11 cellular contexts compared by ENCODE assay signal in genomic region chr9:129494113-129494789, GRCh38.
DNase-seq lines count a peak whose midpoint lies in the region; TF ChIP-seq lines count a peak whose summit lies in the region.
"Had no signal": no experiment of that assay in that cellular context is flagged by ENCODE, and none has a peak within 500 bp of the region (broad histone marks: within the 10 kb centered on the region; RNA-seq: fewer than 3 reads in every experiment).

No MANE protein-coding gene starts in this region.

- no peak overlapping the region for H2AFZ ChIP-seq in neuronal stem cell (ENCODE audit: low read length)

- no peak overlapping the region for H3K27ac Mint-ChIP-seq in activated CD4-positive, alpha-beta memory T cell treated with anti-CD3 and anti-CD28 coated beads, Interleukin-2, amount 10 ng/mL, durations not matched to agents 7 days and 5 days
- no peak overlapping the region for H3K27ac Mint-ChIP-seq in activated CD4-positive, alpha-beta memory T cell treated with anti-CD3 and anti-CD28 coated beads for 36 hours
- no peak overlapping the region for H3K27ac Mint-ChIP-seq in endodermal cell
- no peak overlapping the region for H3K27ac Mint-ChIP-seq in activated CD4-positive, alpha-beta T cell treated with anti-CD3 and anti-CD28 coated beads, Interleukin-2, amount 10 ng/mL, durations not matched to agents 24 days and 14 days

- H3K27me3 Mint-ChIP-seq in activated CD4-positive, alpha-beta memory T cell treated with anti-CD3 and anti-CD28 coated beads, Interleukin-2, amount 10 ng/mL, durations not matched to agents 7 days and 5 days = no peaks in the 10 kb centered on the region
- H3K27me3 Mint-ChIP-seq in activated CD4-positive, alpha-beta memory T cell treated with anti-CD3 and anti-CD28 coated beads for 36 hours = no peaks in the 10 kb centered on the region
- peaks cover 9% of the 10 kb centered on the region for H3K27me3 Mint-ChIP-seq in endodermal cell (ENCODE audit: insufficient read depth)
- no peaks in the 10 kb centered on the region for H3K27me3 Mint-ChIP-seq in activated CD4-positive, alpha-beta T cell treated with anti-CD3 and anti-CD28 coated beads, Interleukin-2, amount 10 ng/mL, durations not matched to agents 24 days and 14 days

- peak; percentile 16 for DNase-seq in activated CD4-positive, alpha-beta memory T cell treated with anti-CD3 and anti-CD28 coated beads, Interleukin-2, amount 10 ng/mL, durations not matched to agents 7 days and 5 days
- DNase-seq in activated CD4-positive, alpha-beta memory T cell treated with anti-CD3 and anti-CD28 coated beads for 36 hours = no peak
- DNase-seq in endodermal cell (peak; percentile 55), neuronal stem cell (ENCODE audit: low spot score) (no peak), uterus (peak in 1 of 2 donors; percentile 26), AML-193 (lab: John Stamatoyannopoulos, UW) (no peak)
- DNase-seq in activated CD8-positive, alpha-beta memory T cell treated with anti-CD3 and anti-CD28 coated beads, Interleukin-2, amount 50 U/mL, for 48 hours = no peak
- DNase-seq in activated CD4-positive, alpha-beta T cell treated with anti-CD3 and anti-CD28 coated beads, Interleukin-2, amount 10 ng/mL, durations not matched to agents 24 days and 14 days = no peak
- DNase-seq: GF-D8, GOT3, NCI-H526 treated with DMSO at 0.1 percent for 48 hours had no signal

- H3K4me1 Mint-ChIP-seq in activated CD4-positive, alpha-beta memory T cell treated with anti-CD3 and anti-CD28 coated beads, Interleukin-2, amount 10 ng/mL, durations not matched to agents 7 days and 5 days = peaks cover 51% of the 10 kb centered on the region
- H3K4me1 Mint-ChIP-seq in activated CD4-positive, alpha-beta memory T cell treated with anti-CD3 and anti-CD28 coated beads for 36 hours (ENCODE audit: low read depth) = peaks cover 49% of the 10 kb centered on the region
- H3K4me1 Mint-ChIP-seq in endodermal cell = peaks cover 49% of the 10 kb centered on the region
- H3K4me1 Mint-ChIP-seq in activated CD4-positive, alpha-beta T cell treated with anti-CD3 and anti-CD28 coated beads, Interleukin-2, amount 10 ng/mL, durations not matched to agents 24 days and 14 days = peaks cover 48% of the 10 kb centered on the region

- H2BK12ac ChIP-seq in neuronal stem cell (ENCODE audit: low read length) = peak overlapping the region; percentile 36

- H2BK120ac ChIP-seq in neuronal stem cell (ENCODE audit: low read depth, low read length) = no peak overlapping the region

- H3K79me1 ChIP-seq in neuronal stem cell (ENCODE audit: low read depth, low read length) = no peaks in the 10 kb centered on the region

- H3K9me3 ChIP-seq in endodermal cell (ENCODE audit: control insufficient read depth, low read length) (no peaks in the 10 kb centered on the region), neuronal stem cell (replicated peaks in 1 of 2; ENCODE audit: control insufficient read depth in 2 of 2, insufficient read depth in 1 of 2, low read depth in 1 of 2, low read length in 2 of 2) (no peaks in the 10 kb centered on the region), uterus (no peaks in the 10 kb centered on the region)

- intact Hi-C loops in activated CD4-positive, alpha-beta memory T cell treated with anti-CD3 and anti-CD28 coated beads for 36 hours (cut with micrococcal nuclease) = no loop called here
- intact Hi-C loops in uterus (cut with DNase I; ENCODE audit: low total_unique reads) = loop anchor here (10.0 kb wide), 2 partner anchors 319 to 349 kb away; partner anchors contain the start of gene IER5L
- intact Hi-C loops in activated CD4-positive, alpha-beta T cell treated with anti-CD3 and anti-CD28 coated beads, Interleukin-2, amount 10 ng/mL, durations not matched to agents 24 days and 14 days (cut with micrococcal nuclease) = no loop called here

- no peak overlapping the region for H3K4me2 ChIP-seq in neuronal stem cell (ENCODE audit: insufficient read depth, low read length, poor library complexity, severe bottlenecking)

- no peaks in the 10 kb centered on the region for H3K9me3 Mint-ChIP-seq in activated CD4-positive, alpha-beta memory T cell treated with anti-CD3 and anti-CD28 coated beads, Interleukin-2, amount 10 ng/mL, durations not matched to agents 7 days and 5 days
- no peaks in the 10 kb centered on the region for H3K9me3 Mint-ChIP-seq in activated CD4-positive, alpha-beta memory T cell treated with anti-CD3 and anti-CD28 coated beads for 36 hours
- H3K9me3 Mint-ChIP-seq in endodermal cell = no peaks in the 10 kb centered on the region
- H3K9me3 Mint-ChIP-seq in activated CD4-positive, alpha-beta T cell treated with anti-CD3 and anti-CD28 coated beads, Interleukin-2, amount 10 ng/mL, durations not matched to agents 24 days and 14 days = no peaks in the 10 kb centered on the region

- no peak overlapping the region for H4K8ac ChIP-seq in neuronal stem cell (ENCODE audit: low read depth, low read length)

- no peak overlapping the region for H3K9ac ChIP-seq in endodermal cell (ENCODE audit: extremely low read depth, low read length, poor library complexity, severe bottlenecking)
- H3K9ac ChIP-seq in neuronal stem cell (ENCODE audit: low read depth, low read length, poor library complexity) = no peak overlapping the region

- H3K23ac ChIP-seq in neuronal stem cell (ENCODE audit: low read depth, low read length, poor library complexity) = peak overlapping the region; percentile 63

- H3K27ac ChIP-seq in endodermal cell (ENCODE audit: low read depth, low read length) = no peak overlapping the region
- no peak overlapping the region for H3K27ac ChIP-seq in neuronal stem cell (replicated peaks; ENCODE audit: low read length)
- peak overlapping the region; percentile 98 to 100 for H3K27ac ChIP-seq in uterus

- H3K36me3 Mint-ChIP-seq in activated CD4-positive, alpha-beta memory T cell treated with anti-CD3 and anti-CD28 coated beads, Interleukin-2, amount 10 ng/mL, durations not matched to agents 7 days and 5 days (ENCODE audit: low read depth) = peaks cover 25% of the 10 kb centered on the region
- H3K36me3 Mint-ChIP-seq in activated CD4-positive, alpha-beta memory T cell treated with anti-CD3 and anti-CD28 coated beads for 36 hours = peaks cover 27% of the 10 kb centered on the region
- H3K36me3 Mint-ChIP-seq in endodermal cell (ENCODE audit: low read depth) = no peaks in the 10 kb centered on the region
- peaks cover 46% of the 10 kb centered on the region for H3K36me3 Mint-ChIP-seq in activated CD4-positive, alpha-beta T cell treated with anti-CD3 and anti-CD28 coated beads, Interleukin-2, amount 10 ng/mL, durations not matched to agents 24 days and 14 days (ENCODE audit: low read depth)

- POLR2A ChIA-PET in activated CD4-positive, alpha-beta memory T cell treated with anti-CD3 and anti-CD28 coated beads, Interleukin-2, amount 10 ng/mL, durations not matched to agents 7 days and 5 days (lab: Charles Lee) = interaction anchor here (3.7 kb wide), 1 partner anchor 34 kb away, joined by 16 read pairs; no protein-coding TSS in a partner anchor
- POLR2A ChIA-PET in activated CD4-positive, alpha-beta memory T cell treated with anti-CD3 and anti-CD28 coated beads for 36 hours (lab: Charles Lee) = interaction anchor here (1.8 kb wide), 1 partner anchor 14 kb away, joined by 5 read pairs; no protein-coding TSS in a partner anchor

- peak overlapping the region; percentile 80 for H3K18ac ChIP-seq in neuronal stem cell (ENCODE audit: low read length)

- no peak overlapping the region for H3K4me3 ChIP-seq in endodermal cell (ENCODE audit: low read length)
- H3K4me3 ChIP-seq in neuronal stem cell (ENCODE audit: low read length in 2 of 2) = no peak overlapping the region
- no peak overlapping the region for H3K4me3 ChIP-seq in uterus

- H2BK5ac ChIP-seq in neuronal stem cell (ENCODE audit: low read length) = peak overlapping the region; percentile 57

- CTCF ChIA-PET in activated CD4-positive, alpha-beta memory T cell treated with anti-CD3 and anti-CD28 coated beads, Interleukin-2, amount 10 ng/mL, durations not matched to agents 7 days and 5 days (lab: Charles Lee) = interaction anchor here (1.0 kb wide), 1 partner anchor 36 kb away, joined by 4 read pairs; no protein-coding TSS in a partner anchor
- CTCF ChIA-PET in activated CD4-positive, alpha-beta memory T cell treated with anti-CD3 and anti-CD28 coated beads for 36 hours (lab: Charles Lee) = interaction anchor here (1.1 to 3.3 kb wide), 2 partner anchors 351 to 362 kb away, joined by 3 to 14 read pairs; no protein-coding TSS in a partner anchor

- H3K4ac ChIP-seq in neuronal stem cell (ENCODE audit: low read length) = no peak overlapping the region

- 91 to 94% methylated on average over 3 to 9 of the region's 11 CpGs for WGBS in endodermal cell (ENCODE audit: insufficient coverage in 1 of 2, insufficient read length in 1 of 2), 2 experiments
- no CpG with 5 or more reads among the region's 11 CpGs for WGBS in neuronal stem cell (ENCODE audit: extremely low coverage in 2 of 2, insufficient read length in 2 of 2, insufficient replicate concordance in 1 of 2), 2 donors

- no peaks in the 10 kb centered on the region for H3K27me3 ChIP-seq in endodermal cell (ENCODE audit: control insufficient read depth, insufficient read depth, low read length, poor library complexity, severe bottlenecking)
- peaks cover 0 to 14% (median 0%) of the 10 kb centered on the region in 3 experiments for H3K27me3 ChIP-seq in neuronal stem cell (ENCODE audit: control insufficient read depth in 3 of 3, insufficient read depth in 3 of 3, low read depth in 1 of 3, low read length in 3 of 3)
- no peaks in the 10 kb centered on the region for H3K27me3 ChIP-seq in uterus

- H2AK5ac ChIP-seq in neuronal stem cell (ENCODE audit: low read depth, low read length) = peak overlapping the region; percentile 99

- H3K4me3 Mint-ChIP-seq in activated CD4-positive, alpha-beta memory T cell treated with anti-CD3 and anti-CD28 coated beads, Interleukin-2, amount 10 ng/mL, durations not matched to agents 7 days and 5 days = no peak overlapping the region
- no peak overlapping the region for H3K4me3 Mint-ChIP-seq in activated CD4-positive, alpha-beta memory T cell treated with anti-CD3 and anti-CD28 coated beads for 36 hours
- peak overlapping the region; percentile 66 for H3K4me3 Mint-ChIP-seq in endodermal cell
- H3K4me3 Mint-ChIP-seq in activated CD4-positive, alpha-beta T cell treated with anti-CD3 and anti-CD28 coated beads, Interleukin-2, amount 10 ng/mL, durations not matched to agents 24 days and 14 days = no peak overlapping the region

- H4K91ac ChIP-seq in neuronal stem cell (ENCODE audit: low read depth, low read length, poor library complexity) = peak overlapping the region; percentile 25

- peak overlapping the region; percentile 21 for H3K14ac ChIP-seq in neuronal stem cell (ENCODE audit: low read length)

- peak; percentile 15 for TF ChIP-seq CTCF in endodermal cell (conservative IDR thresholded peaks at IDR 0.05)
- TF ChIP-seq CTCF in uterus (IDR thresholded peaks at IDR 0.05) = no peak

- H3K36me3 ChIP-seq in endodermal cell (ENCODE audit: control insufficient read depth, insufficient read depth, low read length) (no peaks in the 10 kb centered on the region), neuronal stem cell (replicated peaks in 1 of 2; ENCODE audit: control insufficient read depth in 2 of 2, insufficient read depth in 2 of 2, low read length in 2 of 2) (peaks cover 0 to 12% of the 10 kb centered on the region in 2 donors), uterus (no peaks in the 10 kb centered on the region)

- peak in 1 of 2 donors; percentile 12 for TF ChIP-seq POLR2A in uterus (IDR thresholded peaks at IDR 0.05)

- H3K4me1 ChIP-seq in endodermal cell (ENCODE audit: control insufficient read depth, insufficient read depth, low read length) (peaks cover 14% of the 10 kb centered on the region), neuronal stem cell (ENCODE audit: control insufficient read depth in 2 of 2, insufficient read depth in 1 of 2, low read depth in 1 of 2, low read length in 2 of 2) (peaks cover 40 to 69% of the 10 kb centered on the region in 2 donors), uterus (peaks cover 4 to 22% of the 10 kb centered on the region in 2 donors)

- H2BK15ac ChIP-seq in neuronal stem cell (ENCODE audit: low read length) = peak overlapping the region; percentile 2

Comparison
In these comparisons a context has a peak if more than half of its experiments do, and no peak if none do; other contexts are left out.
1. DNase-seq: peak in activated CD4-positive, alpha-beta memory T cell treated with anti-CD3 and anti-CD28 coated beads, Interleukin-2, amount 10 ng/mL, durations not matched to agents 7 days and 5 days (single experiment) and endodermal cell (single experiment); none in activated CD4-positive, alpha-beta memory T cell treated with anti-CD3 and anti-CD28 coated beads for 36 hours (single experiment), neuronal stem cell (single experiment), activated CD8-positive, alpha-beta memory T cell treated with anti-CD3 and anti-CD28 coated beads, Interleukin-2, amount 50 U/mL, for 48 hours (single experiment), activated CD4-positive, alpha-beta T cell treated with anti-CD3 and anti-CD28 coated beads, Interleukin-2, amount 10 ng/mL, durations not matched to agents 24 days and 14 days (single experiment) and AML-193 (0 of 2).
2. H3K27ac ChIP-seq: peak in uterus (2 of 2); none in endodermal cell (single experiment) and neuronal stem cell (single experiment).